Comparison of ENCODE assay signal across 8 cellular contexts in genomic region chr15:29139540-29140459, GRCh38.
A peak's percentile ranks its signal among the peaks of the same experiment; 100 is the strongest.
DNase-seq lines count a peak whose midpoint lies in the region; ATAC-seq and TF ChIP-seq lines count a peak whose summit lies in the region.

No MANE protein-coding gene starts in this region.

- intact Hi-C loops in left colon (cut with DNase I, micrococcal nuclease) = loop anchor here in 1 of 2 donors (5.0 kb wide), 1 partner anchor 38 kb away; no protein-coding TSS in a partner anchor

- ATAC-seq in GM18907 (IDR thresholded peaks at IDR 0.05; ENCODE audit: unreplicated experiment) (peak; percentile 58), left colon (peak; percentile 88), GM21447 (IDR thresholded peaks at IDR 0.05; ENCODE audit: unreplicated experiment) (no peak)

- H3K9me3 ChIP-seq in Loucy (ENCODE audit: insufficient read depth, low read depth, low read length) = no peaks in the 10 kb centered on the region

- no peak overlapping the region for H3K9ac ChIP-seq in Loucy (ENCODE audit: low read depth, low read length, poor library complexity, severe bottlenecking)

- no peaks in the 10 kb centered on the region for H3K9me2 ChIP-seq in Loucy (replicated peaks; ENCODE audit: low read depth, low read length)

- H3F3A ChIP-seq in Loucy (ENCODE audit: low read depth) = no peaks in the 10 kb centered on the region

- DNase-seq in AG09319 (ENCODE audit: extremely low read depth, low read depth) (no peak), cerebellar cortex (ENCODE audit: low spot score) (peak; percentile 38), left colon (peak in 1 of 2 donors; percentile 56)
- peak; percentile 11 to 41 (median 22) for DNase-seq in activated CD4-positive, CD25-positive, alpha-beta regulatory T cell (lab: John Stamatoyannopoulos, UW)
- peak; percentile 22 to 43 (median 29) for DNase-seq in stimulated activated CD4-positive, alpha-beta T cell treated with anti-CD3 and anti-CD28 coated beads, TNF-alpha, amount 100 ng/mL, for 48 hours (ENCODE audit: low read depth in 3 of 3)

- H2AFZ ChIP-seq in Loucy (ENCODE audit: low read length) = peak overlapping the region; percentile 57; the same call in 1 of the 2 replicates

- no peaks in the 10 kb centered on the region for H3K36me3 ChIP-seq in Loucy (ENCODE audit: insufficient read depth, low read length)

- H3K4me2 ChIP-seq in Loucy (ENCODE audit: low read depth, low read length, poor library complexity, severe bottlenecking) = peak overlapping the region; percentile 42

- H4K20me1 ChIP-seq in Loucy (ENCODE audit: insufficient read depth, low read length, poor library complexity, severe bottlenecking) = no peaks in the 10 kb centered on the region

- H3K4me1 ChIP-seq in Loucy (ENCODE audit: insufficient read depth, low read length, poor library complexity, severe bottlenecking) = peaks cover 3% of the 10 kb centered on the region

- TF ChIP-seq CTCF in AG09319 (IDR thresholded peaks at IDR 0.05; ENCODE audit: low read depth, low read length) (peak; percentile 84), Loucy (conservative IDR thresholded peaks at IDR 0.05; ENCODE audit: low read length) (peak; percentile 92)

- H3K27me3 ChIP-seq in Loucy (ENCODE audit: insufficient read depth, low read length, poor library complexity, severe bottlenecking) = no peaks in the 10 kb centered on the region

- H3K79me2 ChIP-seq in Loucy (ENCODE audit: insufficient read depth, low read length) = no peaks in the 10 kb centered on the region

- no peak overlapping the region for H3K4me3 ChIP-seq in Loucy (ENCODE audit: low read length, poor library complexity, severe bottlenecking)
